ENCODE assay signal across 13 cellular contexts in the genomic region with DNA sequence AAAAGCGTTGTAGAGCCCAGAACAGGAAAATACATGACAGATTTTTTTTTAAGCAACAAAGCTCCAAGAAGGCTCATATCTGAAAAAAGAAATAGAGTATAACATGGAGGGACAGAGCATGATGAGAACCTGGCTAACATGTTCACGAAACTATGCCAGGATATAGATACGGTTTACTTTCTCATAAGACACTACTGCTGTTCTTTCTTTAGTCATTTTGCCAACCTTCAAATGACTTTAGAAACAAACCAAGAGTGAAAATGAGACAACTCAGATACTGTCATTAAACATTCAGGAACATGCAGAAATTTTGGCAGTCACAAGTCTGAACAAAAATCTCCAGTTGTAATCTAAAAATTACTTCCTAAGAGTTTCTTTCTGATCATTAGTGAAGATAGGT. TPM values are rescaled to one million over a fixed set of nuclear protein-coding genes. Genes with fewer than 3 reads are reported as not detected.
DNase-seq lines count a peak whose midpoint lies in the region; ATAC-seq, FAIRE-seq and TF ChIP-seq lines count a peak whose summit lies in the region.
"Had no signal": no experiment of that assay in that cellular context is flagged by ENCODE, and none has a peak within 500 bp of the region (broad histone marks: within the 10 kb centered on the region; RNA-seq: fewer than 3 reads in every experiment).

No MANE protein-coding gene starts in this region.

- BruUV-seq in endothelial cell of umbilical vein (replicated peaks; lab: Mats Ljungman, UMichigan): no TSS peak

- intact Hi-C loops in CD4-positive, alpha-beta T cell (cut with DNase I, micrococcal nuclease): loop anchor here (2.0 kb wide), 1 partner anchor 14 kb away; the partner anchor contains the start of gene LPIN2 (in 2 of the 2)
- intact Hi-C loops in endothelial cell of umbilical vein (cut with micrococcal nuclease) (no loop called here), psoas muscle (cut with DNase I) (loop anchor here in 1 of 2 donors (5.0 kb wide), 1 partner anchor 61 kb away; no protein-coding TSS in a partner anchor)

- H3K9me3 ChIP-seq in CD4-positive, alpha-beta T cell (ENCODE audit: control insufficient read depth, low read length): no peaks in the 10 kb centered on the region
- H3K9me3 ChIP-seq in endothelial cell of umbilical vein (replicated peaks; ENCODE audit: control insufficient read depth, insufficient read depth, low read length): no peaks in the 10 kb centered on the region
- no peaks in the 10 kb centered on the region for H3K9me3 ChIP-seq in psoas muscle

- peak; percentile 22 for ATAC-seq in CD4-positive, alpha-beta T cell (ENCODE audit: poor library complexity)
- ATAC-seq in psoas muscle (no peak), HG03280 (IDR thresholded peaks at IDR 0.05; ENCODE audit: unreplicated experiment) (no peak)

- no peak overlapping the region for H3K9ac ChIP-seq in endothelial cell of umbilical vein (replicated peaks; ENCODE audit: extremely low read depth, insufficient read depth, low read length)

- H3K4me1 ChIP-seq in endothelial cell of umbilical vein (ENCODE audit: control insufficient read depth, extremely low read depth, insufficient read depth, low read length) (no peaks in the 10 kb centered on the region), psoas muscle (peaks cover 17% of the 10 kb centered on the region)

- H3K27ac ChIP-seq in CD4-positive, alpha-beta T cell (ENCODE audit: low read depth, low read length): peak overlapping the region; percentile 65
- no peak overlapping the region for H3K27ac ChIP-seq in endothelial cell of umbilical vein (ENCODE audit: insufficient read depth, low read depth, low read length)
- peak overlapping the region; percentile 59 for H3K27ac ChIP-seq in psoas muscle

- dilution Hi-C loops in endothelial cell of umbilical vein (cut with MboI; ENCODE audit: extremely low pct_ligation_motif_present, low sequenced_read_pairs): no loop called here

- 48 to 71% (median 54%) methylated on average over 3 of the region's 3 CpGs for WGBS in psoas muscle, 3 donors

- POLR2A ChIA-PET in CD4-positive, alpha-beta T cell (lab: Charles Lee): interaction anchor here (0.7 to 3.7 kb wide), 9 partner anchors 12 to 248 kb away, joined by 3 to 29 read pairs (median 6); partner anchors contain the start of gene LPIN2
- POLR2A ChIA-PET in endothelial cell of umbilical vein (lab: Charles Lee): no interaction called here

- peaks cover 49% of the 10 kb centered on the region for H3K36me3 Mint-ChIP-seq in CD4-positive, alpha-beta T cell (ENCODE audit: low read depth)
- peaks cover 33% of the 10 kb centered on the region for H3K36me3 Mint-ChIP-seq in T-helper 1 cell treated with Interleukin-12 subunit alpha and Interleukin-12 subunit beta and Interleukin-4 antibody, amounts not matched to agents 30 μg/mL and 1 μg/mL, for 36 hours (ENCODE audit: low read depth)
- H3K36me3 Mint-ChIP-seq: naive B cell had no signal

- H3K9me3 Mint-ChIP-seq in CD4-positive, alpha-beta T cell: peaks cover 4% of the 10 kb centered on the region
- H3K9me3 Mint-ChIP-seq in T-helper 1 cell treated with Interleukin-12 subunit alpha and Interleukin-12 subunit beta and Interleukin-4 antibody, amounts not matched to agents 30 μg/mL and 1 μg/mL, for 36 hours: no peaks in the 10 kb centered on the region

- H3K4me3 ChIP-seq in endothelial cell of umbilical vein (replicated peaks in 1 of 3; ENCODE audit: insufficient read depth in 1 of 3, low read depth in 1 of 3, low read length in 3 of 3): no peak overlapping the region
- H3K4me3 ChIP-seq in psoas muscle: no peak overlapping the region

- peaks cover 86% of the 10 kb centered on the region for H3K4me1 Mint-ChIP-seq in CD4-positive, alpha-beta T cell (ENCODE audit: low read depth)
- peaks cover 71% of the 10 kb centered on the region for H3K4me1 Mint-ChIP-seq in T-helper 1 cell treated with Interleukin-12 subunit alpha and Interleukin-12 subunit beta and Interleukin-4 antibody, amounts not matched to agents 30 μg/mL and 1 μg/mL, for 36 hours (ENCODE audit: low read depth)

- no peaks in the 10 kb centered on the region for H4K20me1 ChIP-seq in endothelial cell of umbilical vein (replicated peaks; ENCODE audit: control insufficient read depth, extremely low read depth, insufficient read depth, low read length)

- TF ChIP-seq CTCF in CD4-positive, alpha-beta T cell (IDR thresholded peaks at IDR 0.05): no peak
- TF ChIP-seq CTCF in endothelial cell of umbilical vein (IDR thresholded peaks at IDR 0.05; ENCODE audit: extremely low read depth in 1 of 2, insufficient read depth in 1 of 2, low read depth in 1 of 2, low read length in 2 of 2): no peak
- no peak for TF ChIP-seq CTCF in psoas muscle (IDR thresholded peaks at IDR 0.05)

- CTCF ChIA-PET in CD4-positive, alpha-beta T cell (lab: Charles Lee): interaction anchor here (1.0 to 2.0 kb wide), 5 partner anchors 13 to 247 kb away, joined by 3 to 6 read pairs (median 5); no protein-coding TSS in a partner anchor
- CTCF ChIA-PET in endothelial cell of umbilical vein (lab: Charles Lee): interaction anchor here (0.6 to 3.6 kb wide), 5 partner anchors 12 to 85 kb away, joined by 3 to 39 read pairs (median 5); no protein-coding TSS in a partner anchor

- peak overlapping the region; percentile 90 for H3K27ac Mint-ChIP-seq in CD4-positive, alpha-beta T cell
- peak overlapping the region; percentile 81 for H3K27ac Mint-ChIP-seq in T-helper 1 cell treated with Interleukin-12 subunit alpha and Interleukin-12 subunit beta and Interleukin-4 antibody, amounts not matched to agents 30 μg/mL and 1 μg/mL, for 36 hours

- H3K79me2 ChIP-seq in endothelial cell of umbilical vein (ENCODE audit: control insufficient read depth, insufficient read depth, low read length): peaks cover 96% of the 10 kb centered on the region

- H3K27me3 ChIP-seq in CD4-positive, alpha-beta T cell (ENCODE audit: control insufficient read depth, insufficient read depth, low read length): no peaks in the 10 kb centered on the region
- H3K27me3 ChIP-seq in endothelial cell of umbilical vein (ENCODE audit: control insufficient read depth in 2 of 2, insufficient read depth in 2 of 2, low read length in 2 of 2): no peaks in the 10 kb centered on the region
- no peaks in the 10 kb centered on the region for H3K27me3 ChIP-seq in psoas muscle (ENCODE audit: insufficient read depth in 3 of 3, low read length in 2 of 3)

- FAIRE-seq in endothelial cell of umbilical vein (lab: Jason Lieb, UNC): peak; percentile 46
- FAIRE-seq: D721Med, frontal cortex had no signal

- no peak overlapping the region for H2AFZ ChIP-seq in endothelial cell of umbilical vein (ENCODE audit: low read depth, low read length)

- TF ChIP-seq POLR2A in endothelial cell of umbilical vein (IDR thresholded peaks at IDR 0.05; ENCODE audit: low read depth, low read length): no peak

- H3K36me3 ChIP-seq in endothelial cell of umbilical vein (ENCODE audit: control insufficient read depth in 2 of 2, extremely low read depth in 1 of 2, insufficient read depth in 2 of 2, low read length in 2 of 2): no peaks in the 10 kb centered on the region
- H3K36me3 ChIP-seq in psoas muscle (ENCODE audit: insufficient read depth in 1 of 2, low read depth in 1 of 2): no peaks in the 10 kb centered on the region

- DNase-seq in CD4-positive, alpha-beta T cell: no peak
- DNase-seq in endothelial cell of umbilical vein (ENCODE audit: low read depth, low spot score) (no peak), psoas muscle (no peak), NCI-H2171 (lab: John Stamatoyannopoulos, UW) (no peak), RPMI8226 (no peak), dedifferentiated amniotic fluid mesenchymal stem cell (ENCODE audit: extremely low spot score) (no peak)
- DNase-seq: activated effector memory CD4-positive, alpha-beta T cell treated with Interleukin-2 at 50 U/mL for 16 hours; H7; naive B cell had no signal

- H3K9me1 ChIP-seq in endothelial cell of umbilical vein (replicated peaks; ENCODE audit: control insufficient read depth, extremely low read depth, insufficient read depth, low read length): no peaks in the 10 kb centered on the region

- H3K27me3 Mint-ChIP-seq in CD4-positive, alpha-beta T cell: no peaks in the 10 kb centered on the region
- no peaks in the 10 kb centered on the region for H3K27me3 Mint-ChIP-seq in T-helper 1 cell treated with Interleukin-12 subunit alpha and Interleukin-12 subunit beta and Interleukin-4 antibody, amounts not matched to agents 30 μg/mL and 1 μg/mL, for 36 hours (ENCODE audit: low read depth)
- H3K27me3 Mint-ChIP-seq: naive B cell had no signal

- H3K4me3 Mint-ChIP-seq in CD4-positive, alpha-beta T cell: peak overlapping the region; percentile 63
- H3K4me3 Mint-ChIP-seq in T-helper 1 cell treated with Interleukin-12 subunit alpha and Interleukin-12 subunit beta and Interleukin-4 antibody, amounts not matched to agents 30 μg/mL and 1 μg/mL, for 36 hours: peak overlapping the region; percentile 49

- no peak overlapping the region for H3K4me2 ChIP-seq in endothelial cell of umbilical vein (ENCODE audit: insufficient read depth, low read length)

TF ChIP-seq in endothelial cell of umbilical vein, 7 proteins besides CTCF, POLR2A, EP300 and RAD21:
- TF ChIP-seq JUN (IDR thresholded peaks at IDR 0.05; ENCODE audit: borderline replicate concordance, insufficient read depth, insufficient read length, low read depth): no peak
- TF ChIP-seq EZH2 (IDR thresholded peaks at IDR 0.05; ENCODE audit: borderline replicate concordance, low read depth, low read length, severe bottlenecking): no peak
- no peak for TF ChIP-seq MAX (IDR thresholded peaks at IDR 0.05; ENCODE audit: insufficient read depth, insufficient read length)
- TF ChIP-seq MYC (IDR thresholded peaks at IDR 0.05; ENCODE audit: low read depth, low read length): no peak
- TF ChIP-seq POLR2AphosphoS5 (IDR thresholded peaks at IDR 0.05; ENCODE audit: insufficient read depth, low read depth, low read length): no peak
- no peak for TF ChIP-seq FOS (IDR thresholded peaks at IDR 0.05; ENCODE audit: borderline replicate concordance, insufficient read depth, low read length)
- no peak for TF ChIP-seq GATA2 (IDR thresholded peaks at IDR 0.05; ENCODE audit: insufficient read depth, insufficient read length, low read depth, low read length)

RNA-seq across cellular contexts. Expression of gene LPIN2, which starts 14.3 kb away (rescaled TPM):
- 10 to 100 TPM; 48.7 to 49.0 TPM for total RNA-seq in CD4-positive, alpha-beta T cell
- total RNA-seq in endothelial cell of umbilical vein (21.8 and 24.4 TPM in 2 replicates), psoas muscle (1 to 10 TPM; 4.4 to 5.2 (median 4.9) TPM)
- polyA plus RNA-seq in endothelial cell of umbilical vein (11.1 and 14.7 TPM in 2 replicates), psoas muscle (1 to 10 TPM; 1.5 to 3.9 (median 3.6) TPM)
- 12.0 and 13.7 TPM in 2 replicates for polyA plus RNA-seq in endothelial cell of umbilical vein (2011; cell fraction: cytosol; rRNA removed)
- 45.1 and 51.0 TPM in 2 replicates for polyA plus RNA-seq in endothelial cell of umbilical vein (2011; cell fraction: nucleus; rRNA removed)
- 23.9 and 25.0 TPM in 2 replicates for polyA plus RNA-seq in endothelial cell of umbilical vein (2012)
- polyA minus RNA-seq in endothelial cell of umbilical vein: 23.8 and 28.8 TPM in 2 replicates
- polyA minus RNA-seq in endothelial cell of umbilical vein (2011; cell fraction: cytosol; rRNA and poly(A)+ RNA removed): 22.9 TPM
- polyA minus RNA-seq in endothelial cell of umbilical vein (2011; cell fraction: nucleus; rRNA and poly(A)+ RNA removed): 29.2 and 30.8 TPM in 2 replicates
